10 cellular contexts compared by ENCODE assay signal in genomic region chr2:217433522-217433921, GRCh38.
A peak's percentile ranks its signal among the peaks of the same experiment; 100 is the strongest.
DNase-seq lines count a peak whose midpoint lies in the region; ATAC-seq and TF ChIP-seq lines count a peak whose summit lies in the region.
"Had no signal": no experiment of that assay in that cellular context is flagged by ENCODE, and none has a peak within 500 bp of the region (broad histone marks: within the 10 kb centered on the region; RNA-seq: fewer than 3 reads in every experiment).

No MANE protein-coding gene starts in this region.

- H3K4me2 ChIP-seq in osteoblast (ENCODE audit: insufficient read depth, low read length), result no peak overlapping the region

- peak overlapping the region; percentile 74 for H3K27ac ChIP-seq in left ventricle myocardium inferior (replicated peaks)
- H3K27ac ChIP-seq in osteoblast (ENCODE audit: low read depth, low read length), result no peak overlapping the region

- peak overlapping the region; percentile 48 for H3K4me3 ChIP-seq in left ventricle myocardium inferior
- no peak overlapping the region for H3K4me3 ChIP-seq in osteoblast (ENCODE audit: insufficient read depth, low read length)

- peaks cover 70% of the 10 kb centered on the region for H3K4me1 ChIP-seq in left ventricle myocardium inferior
- peaks cover 19% of the 10 kb centered on the region for H3K4me1 ChIP-seq in osteoblast (ENCODE audit: insufficient read depth, low read length)

- H3K36me3 ChIP-seq in left ventricle myocardium inferior (no peaks in the 10 kb centered on the region), osteoblast (ENCODE audit: insufficient read depth, low read length) (no peaks in the 10 kb centered on the region)

- no peaks in the 10 kb centered on the region for H3K9me3 ChIP-seq in left ventricle myocardium inferior (replicated peaks)
- no peaks in the 10 kb centered on the region for H3K9me3 ChIP-seq in osteoblast (ENCODE audit: low read depth, low read length)

- H2AFZ ChIP-seq in osteoblast (ENCODE audit: low read length), result peak overlapping the region; percentile 28

- TF ChIP-seq CTCF in left ventricle myocardium inferior (IDR thresholded peaks at IDR 0.05; ENCODE audit: borderline replicate concordance), result no peak
- no peak for TF ChIP-seq CTCF in osteoblast (IDR thresholded peaks at IDR 0.05; ENCODE audit: extremely low read depth, low read depth, low read length)

- DNase-seq in Right ventricle myocardium superior (no peak), Right ventricle myocardium inferior (ENCODE audit: missing footprints) (no peak), left ventricle myocardium inferior (no peak), osteoblast (ENCODE audit: insufficient read length, low spot score, missing footprints) (no peak), NCI-H1436 treated with DMSO at 0.1 percent for 48 hours (lab: John Stamatoyannopoulos, UW) (no peak), HCEC 1CT (no peak), cerebellum (ENCODE audit: low spot score) (no peak)
- DNase-seq: activated T-cell treated with anti-CD3 and anti-CD28 coated beads, Interleukin-2, amount 50 U/mL, for 4 hours; stimulated activated CD4-positive, alpha-beta T cell treated with anti-CD3 and anti-CD28 coated beads, Interleukin-4, amount 100 ng/mL, for 1 hour had no signal

- no peaks in the 10 kb centered on the region for H4K20me1 ChIP-seq in osteoblast (ENCODE audit: insufficient read depth, low read length)

- no peaks in the 10 kb centered on the region for H3K79me2 ChIP-seq in osteoblast (ENCODE audit: insufficient read depth, low read length)

- ATAC-seq in Right ventricle myocardium superior (ENCODE audit: poor library complexity) (peak; percentile 56), Right ventricle myocardium inferior (no peak), GM21723 (IDR thresholded peaks at IDR 0.05; ENCODE audit: unreplicated experiment) (no peak)

- intact Hi-C loops in Right ventricle myocardium superior (cut with DNase I) (no loop called here), Right ventricle myocardium inferior (cut with DNase I) (loop anchor here (5.0 to 10.0 kb wide), 4 partner anchors 41 to 739 kb away; partner anchors contain the start of gene IGFBP5), left ventricle myocardium inferior (cut with micrococcal nuclease) (no loop called here)

- H3K27me3 ChIP-seq in left ventricle myocardium inferior (ENCODE audit: low read depth), result no peaks in the 10 kb centered on the region
- H3K27me3 ChIP-seq in osteoblast (ENCODE audit: insufficient read depth, low read length), result no peaks in the 10 kb centered on the region
